In genomic region chr22:23180301-23180892, GRCh38 we compare ENCODE assay signal across 8 cellular contexts. TPM values are rescaled to one million over a fixed set of nuclear protein-coding genes. Genes with fewer than 3 reads are reported as not detected.
DNase-seq lines count a peak whose midpoint lies in the region; ATAC-seq and TF ChIP-seq lines count a peak whose summit lies in the region.

BCR (plus strand) TSS chr22:23180509; CDS start chr22:23180961, 452 bp downstream.

- ATAC-seq in left cardiac atrium: peak; percentile 89

- H3K4me1 ChIP-seq in ascending aorta (peaks cover 14 to 30% of the 10 kb centered on the region in 2 donors), parathyroid adenoma (peaks cover 12% of the 10 kb centered on the region)

- H3K4me3 ChIP-seq in GM08714 (ENCODE audit: low read length): peak within 1 kb of the TSS; percentile 67
- peak within 1 kb of the TSS; percentile 61 to 95 for H3K4me3 ChIP-seq in ascending aorta
- H3K4me3 ChIP-seq in parathyroid adenoma (ENCODE audit: low read depth, low read length): peak within 1 kb of the TSS; percentile 54

- peak within 1 kb of the TSS; percentile 78 for H3K4me2 ChIP-seq in parathyroid adenoma (ENCODE audit: low read length)

- H3K27ac ChIP-seq in ascending aorta (peak within 1 kb of the TSS; percentile 80 to 90), parathyroid adenoma (peak within 1 kb of the TSS; percentile 24)

- no peaks in the 10 kb centered on the region for H3K9me3 ChIP-seq in ascending aorta
- H3K9me3 ChIP-seq in parathyroid adenoma (ENCODE audit: control insufficient read depth, low read length): no peaks in the 10 kb centered on the region

- H3K27me3 ChIP-seq in ascending aorta (no peaks in the 10 kb centered on the region), parathyroid adenoma (ENCODE audit: control insufficient read depth, insufficient read depth, low read length) (no peaks in the 10 kb centered on the region)

- H3K79me2 ChIP-seq in parathyroid adenoma: no peaks in the 10 kb centered on the region

- no peak within 1 kb of the TSS for H3K9ac ChIP-seq in parathyroid adenoma

- H3K36me3 ChIP-seq in ascending aorta: peaks cover 0 to 10% of the 10 kb centered on the region in 2 donors
- no peaks in the 10 kb centered on the region for H3K36me3 ChIP-seq in parathyroid adenoma (ENCODE audit: control insufficient read depth, insufficient read depth, low read length)

- peak; percentile 92 for DNase-seq in HuH-7 (ENCODE audit: low spot score)
- DNase-seq in T-helper 1 cell: peak; percentile 36 to 72 (median 54)
- peak in 1 of 2 donors; percentile 86 for DNase-seq in ascending aorta (ENCODE audit: low spot score in 2 of 2)
- peak; percentile 84 for DNase-seq in left cardiac atrium
- DNase-seq in NCI-H524 treated with DMSO at 0.1 percent for 48 hours (lab: John Stamatoyannopoulos, UW): no peak
- DNase-seq in cortex of kidney (lab: John Stamatoyannopoulos, UW): no peak

- intact Hi-C loops in ascending aorta (cut with DNase I) (loop anchor here (1.0 kb wide), 2 partner anchors 24 to 46 kb away; no protein-coding TSS in a partner anchor), left cardiac atrium (cut with DNase I) (loop anchor here in 1 of 2 donors (5.0 kb wide), 1 partner anchor 37 kb away; no protein-coding TSS in a partner anchor)

- TF ChIP-seq CTCF in ascending aorta (IDR thresholded peaks at IDR 0.05) (peak in 2 of 3 experiments; percentile 2 to 10), parathyroid adenoma (IDR thresholded peaks at IDR 0.05) (no peak)

- peak within 1 kb of the TSS; percentile 64 for H2AFZ ChIP-seq in parathyroid adenoma

RNA-seq across cellular contexts. Expression of gene BCR, which starts in this region (rescaled TPM):
- total RNA-seq in ascending aorta (216 TPM), left cardiac atrium (10 to 100 TPM; 28.0 to 47.1 TPM)

Comparison
In these comparisons a context has a peak if more than half of its experiments do, and no peak if none do; other contexts are left out.
1. DNase-seq: peak in HuH-7 (single experiment), T-helper 1 cell (5 of 5) and left cardiac atrium (single experiment); none in NCI-H524 treated with DMSO at 0.1 percent for 48 hours (single experiment) and cortex of kidney (single experiment).
2. Peak in every context shown above with its lines, with median percentiles within 50 percentile points of each other: H3K4me3 ChIP-seq.